Comparison of ENCODE assay signal across 1 cellular context in genomic region chr9:136513191-136513590, GRCh38.
A peak's percentile ranks its signal among the peaks of the same experiment; 100 is the strongest.
TF ChIP-seq lines count a peak whose summit lies in the region.

No MANE protein-coding gene starts in this region.

TF ChIP-seq in HepG2, 621 proteins besides CTCF, POLR2A, EP300 and RAD21:
- TF ChIP-seq ZSCAN25 (CRISPR knock-in tag; IDR thresholded peaks at IDR 0.05) (no peak), ZNF768 (CRISPR knock-in tag; IDR thresholded peaks at IDR 0.05) (0 out of 2 replicates have a peak, but pooled peaks have one; percentile 15)
